1 cellular context compared by ENCODE assay signal in the genomic region with DNA sequence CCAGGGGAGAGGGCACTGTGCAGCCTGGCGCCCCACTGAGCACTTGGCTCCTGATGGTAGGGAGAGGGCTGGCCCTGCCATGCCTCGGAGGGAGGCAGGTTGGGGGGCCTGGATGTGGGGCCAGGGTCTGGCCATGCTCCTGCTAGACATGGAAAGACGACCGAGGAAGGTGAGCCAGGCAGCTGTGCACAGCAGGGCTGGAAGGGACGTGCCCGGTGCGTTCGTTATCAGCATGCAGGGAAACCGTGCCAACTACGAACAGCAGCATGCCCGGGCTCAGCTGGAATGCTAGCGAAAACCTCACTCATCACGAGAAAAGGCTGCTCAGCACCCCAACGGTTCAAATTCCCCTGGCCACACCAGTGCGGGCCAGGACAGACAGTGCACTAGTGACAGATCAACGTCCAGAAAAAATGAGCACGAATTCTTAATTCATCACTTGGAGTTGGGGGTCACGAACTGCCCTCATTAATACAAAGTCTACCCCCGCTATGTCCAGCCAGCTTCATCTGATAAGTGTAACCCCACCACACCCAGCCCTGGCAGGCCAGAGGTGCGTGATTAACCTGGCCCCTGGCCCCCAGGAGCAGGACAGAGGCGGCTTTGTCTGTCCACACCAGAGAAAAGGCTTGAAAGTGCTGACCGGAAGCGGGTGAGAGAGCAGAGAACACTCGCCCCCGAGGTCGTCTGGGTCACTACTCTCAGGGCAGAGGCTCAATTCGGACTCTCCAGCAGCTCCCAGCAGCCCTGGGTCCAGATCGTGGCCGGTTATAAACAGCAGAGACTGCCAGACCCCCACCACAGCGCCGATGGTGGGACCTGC.
TF ChIP-seq lines count a peak whose summit lies in the region.

No MANE protein-coding gene starts in this region.

TF ChIP-seq in HepG2, 621 proteins besides CTCF, POLR2A, EP300 and RAD21 (continued from another document and continues in another):
- no peak for TF ChIP-seq GTF3A (CRISPR knock-in tag; conservative IDR thresholded peaks at IDR 0.05)
- TF ChIP-seq, protein P1, sequence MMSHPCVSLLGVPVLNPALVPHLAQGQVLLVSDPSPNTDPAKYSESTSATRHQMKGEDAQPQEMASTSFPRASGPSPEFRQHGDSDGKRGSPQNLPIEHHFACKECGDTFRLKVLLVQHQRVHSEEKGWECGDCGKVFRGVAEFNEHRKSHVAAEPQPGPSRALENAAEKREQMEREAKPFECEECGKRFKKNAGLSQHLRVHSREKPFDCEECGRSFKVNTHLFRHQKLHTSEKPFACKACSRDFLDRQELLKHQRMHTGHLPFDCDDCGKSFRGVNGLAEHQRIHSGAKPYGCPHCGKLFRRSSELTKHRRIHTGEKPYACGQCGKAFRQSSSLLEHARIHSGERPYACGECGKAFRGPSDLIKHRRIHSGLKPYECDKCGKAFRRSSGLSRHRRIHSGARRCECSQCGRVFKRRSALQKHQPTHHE (CRISPR knock-in tag; IDR thresholded peaks at IDR 0.05; ENCODE audit: borderline replicate concordance) = 0 out of 2 replicates have a peak, but pooled peaks have one; percentile 57
- TF ChIP-seq TSC22D2 (CRISPR knock-in tag; IDR thresholded peaks at IDR 0.05; ENCODE audit: borderline replicate concordance) = 0 out of 2 replicates have a peak, but pooled peaks have one; percentile 22
- no peak for TF ChIP-seq ZNF724P (CRISPR knock-in tag; IDR thresholded peaks at IDR 0.05; ENCODE audit: borderline replicate concordance)
- TF ChIP-seq, protein P2, sequence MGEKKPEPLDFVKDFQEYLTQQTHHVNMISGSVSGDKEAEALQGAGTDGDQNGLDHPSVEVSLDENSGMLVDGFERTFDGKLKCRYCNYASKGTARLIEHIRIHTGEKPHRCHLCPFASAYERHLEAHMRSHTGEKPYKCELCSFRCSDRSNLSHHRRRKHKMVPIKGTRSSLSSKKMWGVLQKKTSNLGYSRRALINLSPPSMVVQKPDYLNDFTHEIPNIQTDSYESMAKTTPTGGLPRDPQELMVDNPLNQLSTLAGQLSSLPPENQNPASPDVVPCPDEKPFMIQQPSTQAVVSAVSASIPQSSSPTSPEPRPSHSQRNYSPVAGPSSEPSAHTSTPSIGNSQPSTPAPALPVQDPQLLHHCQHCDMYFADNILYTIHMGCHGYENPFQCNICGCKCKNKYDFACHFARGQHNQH (CRISPR knock-in tag; IDR thresholded peaks at IDR 0.05) = peak; percentile 54; the same call in 1 of the 2 replicates
- TF ChIP-seq, protein P3, sequence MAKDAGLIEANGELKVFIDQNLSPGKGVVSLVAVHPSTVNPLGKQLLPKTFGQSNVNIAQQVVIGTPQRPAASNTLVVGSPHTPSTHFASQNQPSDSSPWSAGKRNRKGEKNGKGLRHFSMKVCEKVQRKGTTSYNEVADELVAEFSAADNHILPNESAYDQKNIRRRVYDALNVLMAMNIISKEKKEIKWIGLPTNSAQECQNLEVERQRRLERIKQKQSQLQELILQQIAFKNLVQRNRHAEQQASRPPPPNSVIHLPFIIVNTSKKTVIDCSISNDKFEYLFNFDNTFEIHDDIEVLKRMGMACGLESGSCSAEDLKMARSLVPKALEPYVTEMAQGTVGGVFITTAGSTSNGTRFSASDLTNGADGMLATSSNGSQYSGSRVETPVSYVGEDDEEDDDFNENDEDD (CRISPR knock-in tag; IDR thresholded peaks at IDR 0.05; ENCODE audit: borderline replicate concordance) = no peak
- TF ChIP-seq, protein P4, sequence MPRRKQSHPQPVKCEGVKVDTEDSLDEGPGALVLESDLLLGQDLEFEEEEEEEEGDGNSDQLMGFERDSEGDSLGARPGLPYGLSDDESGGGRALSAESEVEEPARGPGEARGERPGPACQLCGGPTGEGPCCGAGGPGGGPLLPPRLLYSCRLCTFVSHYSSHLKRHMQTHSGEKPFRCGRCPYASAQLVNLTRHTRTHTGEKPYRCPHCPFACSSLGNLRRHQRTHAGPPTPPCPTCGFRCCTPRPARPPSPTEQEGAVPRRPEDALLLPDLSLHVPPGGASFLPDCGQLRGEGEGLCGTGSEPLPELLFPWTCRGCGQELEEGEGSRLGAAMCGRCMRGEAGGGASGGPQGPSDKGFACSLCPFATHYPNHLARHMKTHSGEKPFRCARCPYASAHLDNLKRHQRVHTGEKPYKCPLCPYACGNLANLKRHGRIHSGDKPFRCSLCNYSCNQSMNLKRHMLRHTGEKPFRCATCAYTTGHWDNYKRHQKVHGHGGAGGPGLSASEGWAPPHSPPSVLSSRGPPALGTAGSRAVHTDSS (CRISPR knock-in tag; conservative IDR thresholded peaks at IDR 0.05) = no peak
- peak; percentile 86; the same call in 1 of the 2 replicates for TF ChIP-seq NR2C2 (CRISPR knock-in tag; IDR thresholded peaks at IDR 0.05; ENCODE audit: borderline replicate concordance)
- TF ChIP-seq, protein P5, sequence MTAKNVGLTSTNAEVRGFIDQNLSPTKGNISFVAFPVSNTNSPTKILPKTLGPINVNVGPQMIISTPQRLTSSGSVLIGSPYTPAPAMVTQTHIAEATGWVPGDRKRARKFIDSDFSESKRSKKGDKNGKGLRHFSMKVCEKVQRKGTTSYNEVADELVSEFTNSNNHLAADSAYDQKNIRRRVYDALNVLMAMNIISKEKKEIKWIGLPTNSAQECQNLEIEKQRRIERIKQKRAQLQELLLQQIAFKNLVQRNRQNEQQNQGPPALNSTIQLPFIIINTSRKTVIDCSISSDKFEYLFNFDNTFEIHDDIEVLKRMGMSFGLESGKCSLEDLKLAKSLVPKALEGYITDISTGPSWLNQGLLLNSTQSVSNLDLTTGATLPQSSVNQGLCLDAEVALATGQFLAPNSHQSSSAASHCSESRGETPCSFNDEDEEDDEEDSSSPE (CRISPR knock-in tag; IDR thresholded peaks at IDR 0.05) = no peak
- TF ChIP-seq MEIS2 (CRISPR knock-in tag; IDR thresholded peaks at IDR 0.05) = peak; percentile 76; the same call in 1 of the 2 replicates
- no peak for TF ChIP-seq NR3C1 (CRISPR knock-in tag; IDR thresholded peaks at IDR 0.05)
- no peak for TF ChIP-seq HNRNPH1 (optimal IDR thresholded peaks at IDR 0.05; ENCODE audit: low read depth, low read length)
- peak; percentile 90; the same call in 1 of the 2 replicates for TF ChIP-seq ZSCAN29 (CRISPR knock-in tag; conservative IDR thresholded peaks at IDR 0.05)
- TF ChIP-seq, protein P6, sequence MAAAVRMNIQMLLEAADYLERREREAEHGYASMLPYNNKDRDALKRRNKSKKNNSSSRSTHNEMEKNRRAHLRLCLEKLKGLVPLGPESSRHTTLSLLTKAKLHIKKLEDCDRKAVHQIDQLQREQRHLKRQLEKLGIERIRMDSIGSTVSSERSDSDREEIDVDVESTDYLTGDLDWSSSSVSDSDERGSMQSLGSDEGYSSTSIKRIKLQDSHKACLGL (CRISPR knock-in tag; IDR thresholded peaks at IDR 0.05) = no peak
- TF ChIP-seq, protein P7, sequence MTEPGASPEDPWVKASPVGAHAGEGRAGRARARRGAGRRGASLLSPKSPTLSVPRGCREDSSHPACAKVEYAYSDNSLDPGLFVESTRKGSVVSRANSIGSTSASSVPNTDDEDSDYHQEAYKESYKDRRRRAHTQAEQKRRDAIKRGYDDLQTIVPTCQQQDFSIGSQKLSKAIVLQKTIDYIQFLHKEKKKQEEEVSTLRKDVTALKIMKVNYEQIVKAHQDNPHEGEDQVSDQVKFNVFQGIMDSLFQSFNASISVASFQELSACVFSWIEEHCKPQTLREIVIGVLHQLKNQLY (CRISPR knock-in tag; IDR thresholded peaks at IDR 0.05) = peak; percentile 99
- TF ChIP-seq CBX1 (IDR thresholded peaks at IDR 0.05; ENCODE audit: low read depth) = no peak
- TF ChIP-seq, protein P8, sequence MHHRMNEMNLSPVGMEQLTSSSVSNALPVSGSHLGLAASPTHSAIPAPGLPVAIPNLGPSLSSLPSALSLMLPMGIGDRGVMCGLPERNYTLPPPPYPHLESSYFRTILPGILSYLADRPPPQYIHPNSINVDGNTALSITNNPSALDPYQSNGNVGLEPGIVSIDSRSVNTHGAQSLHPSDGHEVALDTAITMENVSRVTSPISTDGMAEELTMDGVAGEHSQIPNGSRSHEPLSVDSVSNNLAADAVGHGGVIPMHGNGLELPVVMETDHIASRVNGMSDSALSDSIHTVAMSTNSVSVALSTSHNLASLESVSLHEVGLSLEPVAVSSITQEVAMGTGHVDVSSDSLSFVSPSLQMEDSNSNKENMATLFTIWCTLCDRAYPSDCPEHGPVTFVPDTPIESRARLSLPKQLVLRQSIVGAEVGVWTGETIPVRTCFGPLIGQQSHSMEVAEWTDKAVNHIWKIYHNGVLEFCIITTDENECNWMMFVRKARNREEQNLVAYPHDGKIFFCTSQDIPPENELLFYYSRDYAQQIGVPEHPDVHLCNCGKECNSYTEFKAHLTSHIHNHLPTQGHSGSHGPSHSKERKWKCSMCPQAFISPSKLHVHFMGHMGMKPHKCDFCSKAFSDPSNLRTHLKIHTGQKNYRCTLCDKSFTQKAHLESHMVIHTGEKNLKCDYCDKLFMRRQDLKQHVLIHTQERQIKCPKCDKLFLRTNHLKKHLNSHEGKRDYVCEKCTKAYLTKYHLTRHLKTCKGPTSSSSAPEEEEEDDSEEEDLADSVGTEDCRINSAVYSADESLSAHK (CRISPR knock-in tag; IDR thresholded peaks at IDR 0.05; ENCODE audit: borderline replicate concordance) = no peak
- TF ChIP-seq SOX5 (CRISPR knock-in tag; IDR thresholded peaks at IDR 0.05; ENCODE audit: borderline replicate concordance) = peak; percentile 93
- no peak for TF ChIP-seq ISX (CRISPR knock-in tag; conservative IDR thresholded peaks at IDR 0.05)
- TF ChIP-seq, protein P9, sequence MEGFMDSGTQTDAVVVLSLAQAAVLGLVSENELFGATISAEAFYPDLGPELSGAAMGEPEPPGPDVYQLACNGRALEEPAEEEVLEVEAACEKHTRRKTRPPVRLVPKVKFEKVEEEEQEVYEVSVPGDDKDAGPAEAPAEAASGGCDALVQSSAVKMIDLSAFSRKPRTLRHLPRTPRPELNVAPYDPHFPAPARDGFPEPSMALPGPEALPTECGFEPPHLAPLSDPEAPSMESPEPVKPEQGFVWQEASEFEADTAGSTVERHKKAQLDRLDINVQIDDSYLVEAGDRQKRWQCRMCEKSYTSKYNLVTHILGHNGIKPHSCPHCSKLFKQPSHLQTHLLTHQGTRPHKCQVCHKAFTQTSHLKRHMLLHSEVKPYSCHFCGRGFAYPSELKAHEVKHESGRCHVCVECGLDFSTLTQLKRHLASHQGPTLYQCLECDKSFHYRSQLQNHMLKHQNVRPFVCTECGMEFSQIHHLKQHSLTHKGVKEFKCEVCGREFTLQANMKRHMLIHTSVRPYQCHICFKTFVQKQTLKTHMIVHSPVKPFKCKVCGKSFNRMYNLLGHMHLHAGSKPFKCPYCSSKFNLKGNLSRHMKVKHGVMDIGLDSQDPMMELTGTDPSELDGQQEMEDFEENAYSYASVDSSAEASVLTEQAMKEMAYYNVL (CRISPR knock-in tag; IDR thresholded peaks at IDR 0.05; ENCODE audit: borderline replicate concordance) = no peak
- TF ChIP-seq JUN (CRISPR knock-in tag; IDR thresholded peaks at IDR 0.05) = no peak
- TF ChIP-seq GLI4 (CRISPR knock-in tag; IDR thresholded peaks at IDR 0.05; ENCODE audit: borderline replicate concordance) = no peak
- no peak for TF ChIP-seq ZNF672 (CRISPR knock-in tag; IDR thresholded peaks at IDR 0.05)
- no peak for TF ChIP-seq ZNF547 (CRISPR knock-in tag; IDR thresholded peaks at IDR 0.05)
- no peak for TF ChIP-seq SETDB1 (CRISPR knock-in tag; IDR thresholded peaks at IDR 0.05; ENCODE audit: borderline replicate concordance)
- TF ChIP-seq, protein P10, sequence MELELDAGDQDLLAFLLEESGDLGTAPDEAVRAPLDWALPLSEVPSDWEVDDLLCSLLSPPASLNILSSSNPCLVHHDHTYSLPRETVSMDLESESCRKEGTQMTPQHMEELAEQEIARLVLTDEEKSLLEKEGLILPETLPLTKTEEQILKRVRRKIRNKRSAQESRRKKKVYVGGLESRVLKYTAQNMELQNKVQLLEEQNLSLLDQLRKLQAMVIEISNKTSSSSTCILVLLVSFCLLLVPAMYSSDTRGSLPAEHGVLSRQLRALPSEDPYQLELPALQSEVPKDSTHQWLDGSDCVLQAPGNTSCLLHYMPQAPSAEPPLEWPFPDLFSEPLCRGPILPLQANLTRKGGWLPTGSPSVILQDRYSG (CRISPR knock-in tag; IDR thresholded peaks at IDR 0.05) = no peak
- no peak for TF ChIP-seq SCMH1 (CRISPR knock-in tag; IDR thresholded peaks at IDR 0.05; ENCODE audit: borderline replicate concordance)
- TF ChIP-seq, protein P11, sequence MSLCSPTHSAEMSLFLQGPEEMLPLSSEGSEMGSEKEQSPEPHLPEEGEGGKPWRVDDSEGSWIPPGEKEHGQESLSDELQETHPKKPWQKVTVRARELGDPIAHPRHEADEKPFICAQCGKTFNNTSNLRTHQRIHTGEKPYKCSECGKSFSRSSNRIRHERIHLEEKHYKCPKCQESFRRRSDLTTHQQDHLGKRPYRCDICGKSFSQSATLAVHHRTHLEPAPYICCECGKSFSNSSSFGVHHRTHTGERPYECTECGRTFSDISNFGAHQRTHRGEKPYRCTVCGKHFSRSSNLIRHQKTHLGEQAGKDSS (CRISPR knock-in tag; IDR thresholded peaks at IDR 0.05; ENCODE audit: borderline replicate concordance, low read depth) = peak; percentile 69; the same call in 1 of the 2 replicates
- TF ChIP-seq ZNF354B (CRISPR knock-in tag; IDR thresholded peaks at IDR 0.05) = peak; percentile 79; the same call in 1 of the 2 replicates
- no peak for TF ChIP-seq ZNF274 (CRISPR knock-in tag; IDR thresholded peaks at IDR 0.05)
